ENCODE assay signal across 12 cellular contexts in the genomic region with DNA sequence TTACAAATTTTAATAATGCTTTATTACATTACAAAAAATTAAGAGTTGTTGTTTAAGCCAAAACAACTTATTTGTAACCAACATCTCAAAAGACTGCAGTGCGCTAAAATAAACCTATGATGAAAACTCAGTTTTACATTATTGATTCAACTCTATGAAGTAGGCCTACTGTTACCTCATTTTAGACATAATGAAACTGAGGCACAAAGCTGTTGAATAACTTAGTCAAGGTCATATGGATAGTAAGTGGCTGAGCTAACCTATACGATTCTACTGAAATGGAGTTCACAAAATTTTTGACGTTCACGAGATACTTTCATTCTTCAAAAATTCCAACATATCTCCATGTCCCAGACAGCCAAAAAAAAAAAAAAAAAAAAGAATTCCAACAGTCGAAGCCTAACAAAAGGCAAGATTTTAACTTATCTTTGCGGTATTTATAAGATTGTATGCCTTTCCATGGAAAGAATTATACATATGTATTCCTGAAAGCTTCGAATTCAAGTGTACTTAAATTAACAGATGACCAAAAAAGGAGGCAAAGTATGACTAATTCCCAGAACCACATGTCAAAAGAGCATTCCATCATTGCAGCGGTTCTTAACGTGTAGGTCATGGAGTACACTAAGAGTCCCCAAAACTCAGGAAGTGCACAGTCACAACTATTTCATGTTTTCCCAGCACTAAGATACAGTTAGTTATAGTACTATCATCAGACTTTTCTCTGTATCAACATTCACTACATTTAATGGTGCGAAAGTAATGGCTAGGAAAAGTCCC.
DNase-seq lines count a peak whose midpoint lies in the region; ATAC-seq and TF ChIP-seq lines count a peak whose summit lies in the region.
"Had no signal": no experiment of that assay in that cellular context is flagged by ENCODE, and none has a peak within 500 bp of the region (broad histone marks: within the 10 kb centered on the region; RNA-seq: fewer than 3 reads in every experiment).

No MANE protein-coding gene starts in this region.

- no peak overlapping the region for H3K4me3 ChIP-seq in AG04450 (ENCODE audit: low read depth, low read length)
- H3K4me3 ChIP-seq in GM23338: no peak overlapping the region
- no peak overlapping the region for H3K4me3 ChIP-seq in CD8-positive, alpha-beta memory T cell (ENCODE audit: low read length)
- H3K4me3 ChIP-seq: ascending aorta had no signal

- no peaks in the 10 kb centered on the region for H3K27me3 ChIP-seq in AG04450 (ENCODE audit: control insufficient read depth, insufficient read depth, low read length)
- no peaks in the 10 kb centered on the region for H3K27me3 ChIP-seq in GM23338 (ENCODE audit: insufficient read depth)
- H3K27me3 ChIP-seq in foreskin keratinocyte: no peaks in the 10 kb centered on the region
- no peaks in the 10 kb centered on the region for H3K27me3 ChIP-seq in CD8-positive, alpha-beta memory T cell (ENCODE audit: insufficient read depth, low read length, poor library complexity, severe bottlenecking)
- H3K27me3 ChIP-seq: ascending aorta had no signal

- H3K4me2 ChIP-seq in GM23338: no peak overlapping the region

- H3K9me3 Mint-ChIP-seq in GM23338 (no peaks in the 10 kb centered on the region), WTC11 (no peaks in the 10 kb centered on the region)
- no peaks in the 10 kb centered on the region for H3K9me3 Mint-ChIP-seq in CD8-positive, alpha-beta memory T cell

- DNase-seq in AG04450 (ENCODE audit: low read depth, low spot score) (peak; percentile 16), GM23338 (ENCODE audit: low spot score) (no peak), WTC11 (ENCODE audit: low spot score) (no peak), foreskin keratinocyte (peak; percentile 27 to 49), NCI-H526 treated with DMSO at 0.1 percent for 48 hours (lab: John Stamatoyannopoulos, UW) (no peak)
- no peak for DNase-seq in CD8-positive, alpha-beta memory T cell
- DNase-seq: Calu3, NCI-H1105 had no signal

- H4K20me1 ChIP-seq in GM23338 (replicated peaks; ENCODE audit: insufficient read depth): peaks cover 8% of the 10 kb centered on the region

- no peaks in the 10 kb centered on the region for H3K4me1 Mint-ChIP-seq in GM23338
- no peaks in the 10 kb centered on the region for H3K4me1 Mint-ChIP-seq in WTC11
- peaks cover 17 to 50% (median 44%) of the 10 kb centered on the region in 3 donors for H3K4me1 Mint-ChIP-seq in CD8-positive, alpha-beta memory T cell

- H3K27ac Mint-ChIP-seq in GM23338: peak overlapping the region; percentile 61
- 0 out of 2 replicates have a peak overlapping the region, but pooled peaks have one; percentile 53 for H3K27ac Mint-ChIP-seq in WTC11
- peak overlapping the region in 1 of 8 donors; percentile 12 for H3K27ac Mint-ChIP-seq in CD8-positive, alpha-beta memory T cell

- no peaks in the 10 kb centered on the region for H3K9me2 ChIP-seq in GM23338 (ENCODE audit: insufficient read depth)

- POLR2A ChIA-PET in AG04450 (lab: Yijun Ruan, JAX) (no interaction called here), WTC11 (lab: Charles Lee) (no interaction called here)
- POLR2A ChIA-PET in CD8-positive, alpha-beta memory T cell (lab: Charles Lee): interaction anchor here (0.7 kb wide), 1 partner anchor 115 kb away, joined by 6 read pairs; no protein-coding TSS in a partner anchor

- peaks cover 44% of the 10 kb centered on the region for H3K79me2 ChIP-seq in GM23338 (replicated peaks; ENCODE audit: insufficient read depth)

- no peaks in the 10 kb centered on the region for H3K9me3 ChIP-seq in AG04450 (ENCODE audit: control insufficient read depth, insufficient read depth, low read length)
- H3K9me3 ChIP-seq in CD8-positive, alpha-beta memory T cell (ENCODE audit: low read length): no peaks in the 10 kb centered on the region
- H3K9me3 ChIP-seq: ascending aorta had no signal

- no peak overlapping the region for H3K27ac ChIP-seq in AG04450 (ENCODE audit: low read depth, low read length)
- no peak overlapping the region; the same call in 1 of the 2 replicates for H3K27ac ChIP-seq in GM23338 (ENCODE audit: low read depth)
- H3K27ac ChIP-seq in foreskin keratinocyte: no peak overlapping the region
- H3K27ac ChIP-seq in CD8-positive, alpha-beta memory T cell (ENCODE audit: low read depth, low read length): no peak overlapping the region
- H3K27ac ChIP-seq: ascending aorta, VCaP had no signal

- H2AFZ ChIP-seq in GM23338: no peak overlapping the region

- no peaks in the 10 kb centered on the region for H3K36me3 ChIP-seq in GM23338 (ENCODE audit: insufficient read depth)
- no peaks in the 10 kb centered on the region for H3K36me3 ChIP-seq in CD8-positive, alpha-beta memory T cell (ENCODE audit: insufficient read depth, low read length)

- H3K36me3 Mint-ChIP-seq in GM23338 (ENCODE audit: low read depth) (peaks cover 10% of the 10 kb centered on the region; the same call in 2 of the 3 replicates), WTC11 (peaks cover 13% of the 10 kb centered on the region)
- H3K36me3 Mint-ChIP-seq in CD8-positive, alpha-beta memory T cell: peaks cover 0 to 44% (median 6%) of the 10 kb centered on the region in 3 donors

- TF ChIP-seq CTCF in AG04450 (IDR thresholded peaks at IDR 0.05; ENCODE audit: low read depth, low read length) (no peak), GM23338 (conservative IDR thresholded peaks at IDR 0.05; ENCODE audit: low read depth in 2 of 2) (no peak), WTC11 (IDR thresholded peaks at IDR 0.05) (no peak), foreskin keratinocyte (conservative IDR thresholded peaks at IDR 0.05) (no peak)

- H3K4me3 Mint-ChIP-seq in GM23338: no peak overlapping the region
- no peak overlapping the region for H3K4me3 Mint-ChIP-seq in WTC11
- no peak overlapping the region for H3K4me3 Mint-ChIP-seq in CD8-positive, alpha-beta memory T cell

- H3K27me3 Mint-ChIP-seq in GM23338 (ENCODE audit: insufficient read depth, low read depth, poor library complexity) (peaks cover 2% of the 10 kb centered on the region), WTC11 (ENCODE audit: low read depth) (no peaks in the 10 kb centered on the region)
- no peaks in the 10 kb centered on the region for H3K27me3 Mint-ChIP-seq in CD8-positive, alpha-beta memory T cell

- no peak for ATAC-seq in GM23338
- ATAC-seq in WTC11: no peak
- peak; percentile 28 for ATAC-seq in foreskin keratinocyte
- no peak for ATAC-seq in GM18861 (IDR thresholded peaks at IDR 0.05; ENCODE audit: unreplicated experiment)
- no peak for ATAC-seq in HG03521 (IDR thresholded peaks at IDR 0.05; ENCODE audit: unreplicated experiment)

- CTCF ChIA-PET in AG04450 (lab: Charles Lee): no interaction called here
- CTCF ChIA-PET in WTC11 (lab: Charles Lee): no interaction called here
- CTCF ChIA-PET in CD8-positive, alpha-beta memory T cell (lab: Charles Lee): no interaction called here

- H3F3A ChIP-seq in GM23338 (replicated peaks; ENCODE audit: low read depth): no peaks in the 10 kb centered on the region

- H3K4me1 ChIP-seq in GM23338 (ENCODE audit: insufficient read depth): no peaks in the 10 kb centered on the region
- H3K4me1 ChIP-seq in foreskin keratinocyte: no peaks in the 10 kb centered on the region
- no peaks in the 10 kb centered on the region for H3K4me1 ChIP-seq in CD8-positive, alpha-beta memory T cell (ENCODE audit: insufficient read depth, low read length)

TF ChIP-seq in GM23338, 12 proteins besides CTCF, POLR2A, EP300 and RAD21:
- no peak for TF ChIP-seq ZNF331 (CRISPR knock-in tag; IDR thresholded peaks at IDR 0.05; ENCODE audit: low read depth)
- no peak for TF ChIP-seq EZH2phosphoT487 (IDR thresholded peaks at IDR 0.05; ENCODE audit: unreplicated experiment)
- no peak for TF ChIP-seq EZH2 (IDR thresholded peaks at IDR 0.05; ENCODE audit: low read depth, unreplicated experiment)
- TF ChIP-seq NANOG (IDR thresholded peaks at IDR 0.05; ENCODE audit: borderline replicate concordance): no peak
- no peak for TF ChIP-seq ZNF114 (CRISPR knock-in tag; IDR thresholded peaks at IDR 0.05)
- TF ChIP-seq, protein P1, sequence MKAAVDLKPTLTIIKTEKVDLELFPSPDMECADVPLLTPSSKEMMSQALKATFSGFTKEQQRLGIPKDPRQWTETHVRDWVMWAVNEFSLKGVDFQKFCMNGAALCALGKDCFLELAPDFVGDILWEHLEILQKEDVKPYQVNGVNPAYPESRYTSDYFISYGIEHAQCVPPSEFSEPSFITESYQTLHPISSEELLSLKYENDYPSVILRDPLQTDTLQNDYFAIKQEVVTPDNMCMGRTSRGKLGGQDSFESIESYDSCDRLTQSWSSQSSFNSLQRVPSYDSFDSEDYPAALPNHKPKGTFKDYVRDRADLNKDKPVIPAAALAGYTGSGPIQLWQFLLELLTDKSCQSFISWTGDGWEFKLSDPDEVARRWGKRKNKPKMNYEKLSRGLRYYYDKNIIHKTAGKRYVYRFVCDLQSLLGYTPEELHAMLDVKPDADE (IDR thresholded peaks at IDR 0.05): no peak
- no peak for TF ChIP-seq POLR2AphosphoS5 (IDR thresholded peaks at IDR 0.05; ENCODE audit: low read depth)

TF ChIP-seq in WTC11, 78 proteins besides CTCF, POLR2A, EP300 and RAD21:
- TF ChIP-seq, protein P2, sequence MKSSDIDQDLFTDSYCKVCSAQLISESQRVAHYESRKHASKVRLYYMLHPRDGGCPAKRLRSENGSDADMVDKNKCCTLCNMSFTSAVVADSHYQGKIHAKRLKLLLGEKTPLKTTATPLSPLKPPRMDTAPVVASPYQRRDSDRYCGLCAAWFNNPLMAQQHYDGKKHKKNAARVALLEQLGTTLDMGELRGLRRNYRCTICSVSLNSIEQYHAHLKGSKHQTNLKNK (CRISPR knock-in tag; IDR thresholded peaks at IDR 0.05): no peak
- TF ChIP-seq FOXJ3 (CRISPR knock-in tag; IDR thresholded peaks at IDR 0.05; ENCODE audit: borderline replicate concordance): no peak
- TF ChIP-seq, protein P3, sequence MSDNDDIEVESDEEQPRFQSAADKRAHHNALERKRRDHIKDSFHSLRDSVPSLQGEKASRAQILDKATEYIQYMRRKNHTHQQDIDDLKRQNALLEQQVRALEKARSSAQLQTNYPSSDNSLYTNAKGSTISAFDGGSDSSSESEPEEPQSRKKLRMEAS (CRISPR knock-in tag; IDR thresholded peaks at IDR 0.05): no peak
- no peak for TF ChIP-seq ZNF138 (CRISPR knock-in tag; conservative IDR thresholded peaks at IDR 0.05)
- TF ChIP-seq, protein P4, sequence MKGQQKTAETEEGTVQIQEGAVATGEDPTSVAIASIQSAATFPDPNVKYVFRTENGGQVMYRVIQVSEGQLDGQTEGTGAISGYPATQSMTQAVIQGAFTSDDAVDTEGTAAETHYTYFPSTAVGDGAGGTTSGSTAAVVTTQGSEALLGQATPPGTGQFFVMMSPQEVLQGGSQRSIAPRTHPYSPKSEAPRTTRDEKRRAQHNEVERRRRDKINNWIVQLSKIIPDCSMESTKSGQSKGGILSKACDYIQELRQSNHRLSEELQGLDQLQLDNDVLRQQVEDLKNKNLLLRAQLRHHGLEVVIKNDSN (CRISPR knock-in tag; IDR thresholded peaks at IDR 0.05): no peak
- TF ChIP-seq FOXK1 (CRISPR knock-in tag; IDR thresholded peaks at IDR 0.05): no peak
- TF ChIP-seq TCF7 (CRISPR knock-in tag; IDR thresholded peaks at IDR 0.05; ENCODE audit: low read depth): no peak

Comparison
In these comparisons a context has a peak if more than half of its experiments do, and no peak if none do; other contexts are left out.
1. DNase-seq: peak in AG04450 (single experiment) and foreskin keratinocyte (2 of 2); none in GM23338 (single experiment), WTC11 (single experiment), NCI-H526 treated with DMSO at 0.1 percent for 48 hours (single experiment) and CD8-positive, alpha-beta memory T cell (0 of 5).